In the genomic region with DNA sequence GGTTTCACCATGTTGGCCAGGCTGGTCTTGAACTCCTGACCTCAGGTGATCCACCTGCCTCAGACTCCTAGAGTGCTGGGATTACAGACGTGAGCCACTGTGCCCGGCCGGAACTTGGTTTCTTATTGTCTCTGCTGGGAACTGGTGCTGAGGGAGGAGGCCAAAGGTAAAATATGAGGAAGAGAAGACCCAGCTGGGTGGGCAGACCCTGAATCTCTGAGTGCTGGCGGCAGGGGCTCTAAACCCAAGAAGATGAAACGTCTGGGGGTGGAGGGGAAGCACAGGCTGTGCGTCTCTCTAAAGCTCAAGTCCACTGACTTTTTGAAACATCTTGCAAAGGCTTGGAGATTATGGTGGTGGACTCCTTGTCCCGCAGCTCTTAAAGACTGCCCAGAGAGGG, we compare ENCODE assay signal across 18 cellular contexts.
"Had no signal": no experiment of that assay in that cellular context is flagged by ENCODE, and none has a peak within 500 bp of the region (broad histone marks: within the 10 kb centered on the region; RNA-seq: fewer than 3 reads in every experiment).

No MANE protein-coding gene starts in this region.

- H3K4me1 ChIP-seq: left lung, parathyroid adenoma, sigmoid colon, tibial nerve, upper lobe of right lung, uterus had no signal

- H3K79me2 ChIP-seq: parathyroid adenoma had no signal

- H3K9me3 Mint-ChIP-seq: natural killer cell had no signal

- H3K36me3 Mint-ChIP-seq: natural killer cell; stimulated activated naive B cell treated with anti-CD40 and anti-IgM and Interleukin-4, amounts not matched to agents 10 μg/mL and 1 μg/mL and 100 μg/mL, for 72 hours had no signal

- H3K27ac Mint-ChIP-seq: natural killer cell; progenitor cell of endocrine pancreas; stimulated activated naive B cell treated with anti-CD40 and anti-IgM and Interleukin-4, amounts not matched to agents 10 μg/mL and 1 μg/mL and 100 μg/mL, for 72 hours; stimulated activated naive CD8-positive, alpha-beta T cell treated with anti-CD3 and anti-CD28 coated beads, Interleukin-15, Interleukin-2, amounts not matched to agents 100 ng/mL and 50 ng/mL, for 24 hours had no signal

- H3K4me1 Mint-ChIP-seq: stimulated activated naive B cell treated with anti-CD40 and anti-IgM and Interleukin-4, amounts not matched to agents 10 μg/mL and 1 μg/mL and 100 μg/mL, for 72 hours had no signal

- H3K27ac ChIP-seq: dorsolateral prefrontal cortex, left lung, neutrophil, parathyroid adenoma, sigmoid colon, thoracic aorta, tibial nerve, upper lobe of right lung, uterus had no signal

- H3K9ac ChIP-seq: parathyroid adenoma had no signal

- H2AFZ ChIP-seq: parathyroid adenoma had no signal

- ATAC-seq: left lung; natural killer cell; stimulated activated naive B cell treated with anti-CD40 and anti-IgM and Interleukin-4, amounts not matched to agents 10 μg/mL and 1 μg/mL and 100 μg/mL, for 72 hours; upper lobe of right lung had no signal

- H3K27me3 ChIP-seq: dorsolateral prefrontal cortex, left lung, neutrophil, sigmoid colon, tibial nerve, upper lobe of right lung, uterus had no signal

- DNase-seq: dorsolateral prefrontal cortex; effector CD4-positive, alpha-beta T cell; hypothalamus; kidney; left lung; natural killer cell; sigmoid colon; stimulated activated CD4-positive, alpha-beta T cell treated with anti-CD3 and anti-CD28 coated beads, Interleukin-2, amount 100 ng/mL, for 24 hours; stimulated activated CD4-positive, alpha-beta T cell treated with anti-CD3 and anti-CD28 coated beads, Interleukin-4, amount 100 ng/mL, for 24 hours; stimulated activated naive B cell treated with anti-CD40 and anti-IgM and Interleukin-4, amounts not matched to agents 10 μg/mL and 1 μg/mL and 100 μg/mL, for 72 hours; upper lobe of right lung; uterus had no signal

- H3K4me3 Mint-ChIP-seq: natural killer cell; stimulated activated naive B cell treated with anti-CD40 and anti-IgM and Interleukin-4, amounts not matched to agents 10 μg/mL and 1 μg/mL and 100 μg/mL, for 72 hours; stimulated activated naive CD8-positive, alpha-beta T cell treated with anti-CD3 and anti-CD28 coated beads, Interleukin-15, Interleukin-2, amounts not matched to agents 100 ng/mL and 50 ng/mL, for 24 hours had no signal

- H3K9me3 ChIP-seq: left lung, neutrophil, sigmoid colon, thoracic aorta, tibial nerve, upper lobe of right lung, uterus had no signal
